ENCODE assay signal across 19 cellular contexts in genomic region chr5:33237471-33237870, GRCh38.
"Had no signal": no experiment of that assay in that cellular context is flagged by ENCODE, and none has a peak within 500 bp of the region (broad histone marks: within the 10 kb centered on the region; RNA-seq: fewer than 3 reads in every experiment).

No MANE protein-coding gene starts in this region.

- H3K27ac ChIP-seq: epithelial cell of prostate, heart left ventricle, ovary, tibial nerve, vagina had no signal

- H3K4me1 ChIP-seq: vagina had no signal

- ATAC-seq: activated CD4-positive, CD25-positive, alpha-beta regulatory T cell treated with anti-CD3 and anti-CD28 coated beads, Interleukin-2, amount 50 U/mL, for 24 hours; activated CD8-positive, alpha-beta memory T cell treated with anti-CD3 and anti-CD28 coated beads, Interleukin-2, amount 10 ng/mL, durations not matched to agents 7 days and 5 days; heart left ventricle; naive thymus-derived CD4-positive, alpha-beta T cell; right lobe of liver; T-cell had no signal

- H3K4me3 ChIP-seq: heart left ventricle, lung, ovary, right lobe of liver, tibial nerve, vagina had no signal

- H3K9me3 ChIP-seq: heart left ventricle, ovary, right lobe of liver, tibial nerve, vagina had no signal

- H3K36me3 Mint-ChIP-seq: activated CD8-positive, alpha-beta memory T cell treated with anti-CD3 and anti-CD28 coated beads, Interleukin-2, amount 10 ng/mL, durations not matched to agents 7 days and 5 days; activated naive CD4-positive, alpha-beta T cell treated with anti-CD3 and anti-CD28 coated beads, Interleukin-2, amount 50 U/mL, for 72 hours; brain; immature natural killer cell; naive thymus-derived CD4-positive, alpha-beta T cell; T-cell had no signal

- H3K9me3 Mint-ChIP-seq: activated naive CD4-positive, alpha-beta T cell treated with anti-CD3 and anti-CD28 coated beads, Interleukin-2, amount 50 U/mL, for 72 hours; T-cell had no signal

- H3K27ac Mint-ChIP-seq: activated CD8-positive, alpha-beta memory T cell treated with anti-CD3 and anti-CD28 coated beads, Interleukin-2, amount 10 ng/mL, durations not matched to agents 7 days and 5 days; activated naive CD4-positive, alpha-beta T cell treated with anti-CD3 and anti-CD28 coated beads, Interleukin-2, amount 50 U/mL, for 72 hours; brain; T-cell had no signal

- H3K27me3 ChIP-seq: heart left ventricle, ovary, right lobe of liver, tibial nerve, vagina had no signal

- DNase-seq: activated CD8-positive, alpha-beta memory T cell treated with anti-CD3 and anti-CD28 coated beads, Interleukin-2, amount 10 ng/mL, durations not matched to agents 7 days and 5 days; activated effector memory CD4-positive, alpha-beta T cell treated with anti-CD3 and anti-CD28 coated beads, Interleukin-2, amount 50 U/mL, for 16 hours; activated T-cell treated with anti-CD3 and anti-CD28 coated beads, Interleukin-2, amount 50 U/mL, for 1 hour; cerebellar nuclear complex; effector memory CD4-positive, alpha-beta T cell; heart left ventricle; immature natural killer cell; naive thymus-derived CD4-positive, alpha-beta T cell; ovary; right lobe of liver; T-cell; T-helper 9 cell had no signal

- H3K4me3 Mint-ChIP-seq: activated CD8-positive, alpha-beta memory T cell treated with anti-CD3 and anti-CD28 coated beads, Interleukin-2, amount 10 ng/mL, durations not matched to agents 7 days and 5 days; brain; immature natural killer cell; naive thymus-derived CD4-positive, alpha-beta T cell; T-cell had no signal

- H3K27me3 Mint-ChIP-seq: activated CD8-positive, alpha-beta memory T cell treated with anti-CD3 and anti-CD28 coated beads, Interleukin-2, amount 10 ng/mL, durations not matched to agents 7 days and 5 days; brain had no signal

- H3K36me3 ChIP-seq: heart left ventricle, ovary, right lobe of liver, tibial nerve, vagina had no signal
